ENCODE assay signal across 13 cellular contexts in the genomic region with DNA sequence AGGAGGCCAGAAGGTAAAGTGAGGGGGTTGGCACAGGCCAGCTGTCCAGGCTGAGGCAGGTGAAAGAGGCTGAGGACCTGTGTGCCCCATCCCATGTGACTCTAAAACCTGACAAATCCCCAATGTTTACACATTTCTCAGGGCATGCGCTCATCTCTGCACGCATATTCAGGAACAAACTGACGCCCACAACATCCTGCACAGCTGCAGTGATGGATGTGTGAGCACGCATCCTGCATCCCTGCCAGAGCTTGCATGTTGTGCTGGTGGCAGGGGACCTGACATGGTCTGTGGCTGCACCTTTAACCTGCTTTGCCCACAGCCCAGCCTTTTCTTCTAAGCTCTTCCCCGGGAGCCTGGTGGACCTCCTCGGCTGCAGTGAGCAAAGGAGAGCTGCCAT.
DNase-seq lines count a peak whose midpoint lies in the region; ATAC-seq lines count a peak whose summit lies in the region.
"Had no signal": no experiment of that assay in that cellular context is flagged by ENCODE, and none has a peak within 500 bp of the region (broad histone marks: within the 10 kb centered on the region; RNA-seq: fewer than 3 reads in every experiment).

No MANE protein-coding gene starts in this region.

- H3K4me3 ChIP-seq in GM23248 (no peak overlapping the region), HAP-1 (no peak overlapping the region)

- no peak overlapping the region for H3K27ac ChIP-seq in GM23248
- H3K27ac ChIP-seq: brain microvascular endothelial cell, epithelial cell of prostate had no signal

- in situ Hi-C loops in GM23248 (cut with MboI) (no loop called here), HAP-1 (cut with MboI; ENCODE audit: low sequenced_read_pairs) (no loop called here)

- DNase-seq in activated CD4-positive, CD25-positive, alpha-beta regulatory T cell (lab: John Stamatoyannopoulos, UW): peak in 3 of 4 experiments; percentile 5 to 10 (median 8)
- DNase-seq in activated CD4-positive, CD25-positive, alpha-beta regulatory T cell treated with anti-CD3 and anti-CD28 coated beads, Interleukin-2, amount 50 U/mL, for 72 hours: no peak
- peak; percentile 41 to 52 for DNase-seq in activated T-cell treated with anti-CD3 and anti-CD28 coated beads, Interleukin-2, amount 50 U/mL, for 48 hours
- DNase-seq in stimulated activated CD4-positive, alpha-beta T cell treated with anti-CD3 and anti-CD28 coated beads, Interleukin-4, amount 100 ng/mL, for 24 hours: peak; percentile 48
- DNase-seq in GM23248 (no peak), HAP-1 (ENCODE audit: low spot score in 2 of 2) (no peak)
- DNase-seq: brain microvascular endothelial cell, HFFc6, NCI-H2107 had no signal

- H3K9me3 ChIP-seq in GM23248 (ENCODE audit: low read depth) (no peaks in the 10 kb centered on the region), HAP-1 (no peaks in the 10 kb centered on the region)

- no peaks in the 10 kb centered on the region for H4K20me1 ChIP-seq in GM23248 (ENCODE audit: insufficient read depth)

- no peaks in the 10 kb centered on the region for H3F3A ChIP-seq in GM23248 (ENCODE audit: insufficient read depth)

- H3K4me1 ChIP-seq in GM23248 (ENCODE audit: insufficient read depth) (no peaks in the 10 kb centered on the region), HAP-1 (no peaks in the 10 kb centered on the region)

- no peaks in the 10 kb centered on the region for H3K9me2 ChIP-seq in GM23248 (ENCODE audit: insufficient read depth)

- peaks cover 9% of the 10 kb centered on the region for H3K27me3 ChIP-seq in GM23248 (replicated peaks; ENCODE audit: insufficient read depth)
- H3K27me3 ChIP-seq in HAP-1 (ENCODE audit: low read depth): no peaks in the 10 kb centered on the region
- H3K27me3 ChIP-seq: brain microvascular endothelial cell had no signal

- no peak overlapping the region for H3K9ac ChIP-seq in GM23248

- H3K36me3 ChIP-seq in GM23248 (ENCODE audit: low read depth) (no peaks in the 10 kb centered on the region), HAP-1 (replicated peaks) (no peaks in the 10 kb centered on the region)
- H3K36me3 ChIP-seq: brain microvascular endothelial cell had no signal

- ATAC-seq in HG03432 (IDR thresholded peaks at IDR 0.05; ENCODE audit: unreplicated experiment): peak; percentile 66
- no peak for ATAC-seq in HG02610 (IDR thresholded peaks at IDR 0.05; ENCODE audit: unreplicated experiment)
- ATAC-seq: WTC11 had no signal

- no peak overlapping the region for H3K4me2 ChIP-seq in GM23248 (ENCODE audit: unreplicated experiment)

- H3K79me2 ChIP-seq in GM23248 (ENCODE audit: insufficient read depth): no peaks in the 10 kb centered on the region

- H2AFZ ChIP-seq in GM23248: no peak overlapping the region

- WGBS in GM23248 (ENCODE audit: low coverage in 1 of 2, low lambda C conversion rate in 2 of 2, missing lambda C conversion rate in 2 of 2), 2 experiments: 55 to 58% methylated on average over 6 of the region's 6 CpGs

Comparison
In these comparisons a context has a peak if more than half of its experiments do, and no peak if none do; other contexts are left out.
1. DNase-seq: peak in activated CD4-positive, CD25-positive, alpha-beta regulatory T cell (3 of 4), activated T-cell treated with anti-CD3 and anti-CD28 coated beads, Interleukin-2, amount 50 U/mL, for 48 hours (2 of 2) and stimulated activated CD4-positive, alpha-beta T cell treated with anti-CD3 and anti-CD28 coated beads, Interleukin-4, amount 100 ng/mL, for 24 hours (single experiment); none in activated CD4-positive, CD25-positive, alpha-beta regulatory T cell treated with anti-CD3 and anti-CD28 coated beads, Interleukin-2, amount 50 U/mL, for 72 hours (single experiment), GM23248 (single experiment) and HAP-1 (0 of 2).